Comparison of ENCODE assay signal across 23 cellular contexts in genomic region chr2:119719261-119719627, GRCh38. TPM values are rescaled to one million over a fixed set of nuclear protein-coding genes. Genes with fewer than 3 reads are reported as not detected.
DNase-seq lines count a peak whose midpoint lies in the region; ATAC-seq and TF ChIP-seq lines count a peak whose summit lies in the region.
"Had no signal": no experiment of that assay in that cellular context is flagged by ENCODE, and none has a peak within 500 bp of the region (broad histone marks: within the 10 kb centered on the region; RNA-seq: fewer than 3 reads in every experiment).

No MANE protein-coding gene starts in this region.

- H3K9me3 ChIP-seq in OCI-LY3 (ENCODE audit: insufficient read depth, low read length) (no peaks in the 10 kb centered on the region), transverse colon (no peaks in the 10 kb centered on the region)
- H3K9me3 ChIP-seq: BE2C had no signal

- intact Hi-C loops in transverse colon (cut with DNase I; ENCODE audit: low total_unique reads), result no loop called here

- H3K79me2 ChIP-seq in GM23338 (replicated peaks; ENCODE audit: insufficient read depth) (no peaks in the 10 kb centered on the region), OCI-LY3 (ENCODE audit: low read length) (no peaks in the 10 kb centered on the region)

- no peak overlapping the region for H3K9ac ChIP-seq in OCI-LY3 (ENCODE audit: low read length)
- H3K9ac ChIP-seq: GM23248 had no signal

- peak; percentile 14 to 23 for DNase-seq in activated T-cell treated with anti-CD3 and anti-CD28 coated beads, Interleukin-2, amount 50 U/mL, for 72 hours
- DNase-seq in activated T-cell treated with anti-CD3 and anti-CD28 coated beads for 4 hours (no peak), GM23338 (ENCODE audit: low spot score) (no peak), transverse colon (no peak)
- DNase-seq in natural killer cell treated with Interleukin-12 subunit alpha and Interleukin-12 subunit beta and Interleukin-15 and Interleukin-18, amount 100 ng/mL, for 72 hours (ENCODE audit: low spot score), result peak; percentile 49
- DNase-seq: ACHN; BE2C; C1 segment of cervical spinal cord; CD4-positive, CD25-positive, alpha-beta regulatory T cell; CD8-positive, alpha-beta memory T cell; COR-L47; DMS 273 treated with DMSO at 0.1 percent for 48 hours; DMS53; DND-41; EL; GM23248; HCEC 1CT; IMR-90 had no signal

- H3K4me2 ChIP-seq in GM23338 (no peak overlapping the region), OCI-LY3 (ENCODE audit: low read length) (peak overlapping the region; percentile 78; the same call in 1 of the 2 replicates)

- TF ChIP-seq CTCF in GM23338 (conservative IDR thresholded peaks at IDR 0.05; ENCODE audit: low read depth in 2 of 2) (no peak), OCI-LY3 (IDR thresholded peaks at IDR 0.05; ENCODE audit: low read depth, low read length) (no peak), transverse colon (IDR thresholded peaks at IDR 0.05) (no peak)

- H3K27me3 ChIP-seq in GM23338 (ENCODE audit: insufficient read depth) (no peaks in the 10 kb centered on the region), OCI-LY3 (ENCODE audit: low read depth, low read length) (no peaks in the 10 kb centered on the region), transverse colon (no peaks in the 10 kb centered on the region)
- H3K27me3 ChIP-seq: BE2C had no signal

- H3K27ac ChIP-seq in GM23338 (ENCODE audit: low read depth) (no peak overlapping the region), OCI-LY3 (ENCODE audit: low read length) (no peak overlapping the region), transverse colon (no peak overlapping the region)
- H3K27ac ChIP-seq: GM23248, HL-60 had no signal

- no peaks in the 10 kb centered on the region for H3K36me3 Mint-ChIP-seq in activated T-cell treated with anti-CD3 and anti-CD28 coated beads, Interleukin-2, amount 50 U/mL, for 72 hours (ENCODE audit: insufficient read depth in 2 of 2)
- H3K36me3 Mint-ChIP-seq in GM23338 (ENCODE audit: low read depth), result 0 out of 3 replicates have a peak, but pooled peaks cover 3% of the 10 kb centered on the region
- H3K36me3 Mint-ChIP-seq in natural killer cell treated with Interleukin-12 subunit alpha and Interleukin-12 subunit beta and Interleukin-15 and Interleukin-18, amount 100 ng/mL, for 72 hours, result no peaks in the 10 kb centered on the region

- WGBS in transverse colon (ENCODE audit: low coverage in 1 of 2), 2 donors, result 78% methylated on average over 3 of the region's 3 CpGs; no CpG with 5 or more reads in 1 of the 2 donors

- peak; percentile 34 to 66 for ATAC-seq in activated T-cell treated with anti-CD3 and anti-CD28 coated beads, Interleukin-2, amount 50 U/mL, for 72 hours (replicated peaks in 1 of 2)
- ATAC-seq in GM23338 (no peak), HG03196 (IDR thresholded peaks at IDR 0.05; ENCODE audit: unreplicated experiment) (no peak), GM18517 (IDR thresholded peaks at IDR 0.05; ENCODE audit: unreplicated experiment) (no peak)
- peak in 1 of 2 donors; percentile 52 for ATAC-seq in natural killer cell treated with Interleukin-12 subunit alpha and Interleukin-12 subunit beta and Interleukin-15 and Interleukin-18, amount 100 ng/mL, for 72 hours
- ATAC-seq: GM12878 had no signal

- peak overlapping the region; percentile 94; the same call in 1 of the 2 replicates for H2AFZ ChIP-seq in GM23338
- H2AFZ ChIP-seq in OCI-LY3 (ENCODE audit: low read depth, low read length), result peak overlapping the region; percentile 83
- H2AFZ ChIP-seq: GM23248 had no signal

- H3K36me3 ChIP-seq in GM23338 (ENCODE audit: insufficient read depth) (no peaks in the 10 kb centered on the region), OCI-LY3 (replicated peaks; ENCODE audit: low read depth, low read length) (no peaks in the 10 kb centered on the region), transverse colon (no peaks in the 10 kb centered on the region)
- H3K36me3 ChIP-seq: BE2C had no signal

- H3K4me1 ChIP-seq in GM23338 (ENCODE audit: insufficient read depth), result peaks cover 7% of the 10 kb centered on the region; the same call in 1 of the 2 replicates
- H3K4me1 ChIP-seq in OCI-LY3 (ENCODE audit: low read length), result peaks cover 14% of the 10 kb centered on the region
- H3K4me1 ChIP-seq in transverse colon, result no peaks in the 10 kb centered on the region
- H3K4me1 ChIP-seq: BE2C had no signal

- no peak overlapping the region for H3K4me3 ChIP-seq in GM23338
- H3K4me3 ChIP-seq in OCI-LY3 (ENCODE audit: low read length), result no peak overlapping the region
- H3K4me3 ChIP-seq in transverse colon, result no peak overlapping the region
- H3K4me3 ChIP-seq: GM12878, GM23248 had no signal

- no peaks in the 10 kb centered on the region for H3K27me3 Mint-ChIP-seq in activated T-cell treated with anti-CD3 and anti-CD28 coated beads, Interleukin-2, amount 50 U/mL, for 72 hours (ENCODE audit: low read depth)
- peaks cover 10% of the 10 kb centered on the region for H3K27me3 Mint-ChIP-seq in GM23338 (ENCODE audit: insufficient read depth, low read depth, poor library complexity)
- peaks cover 3 to 4% of the 10 kb centered on the region in 2 donors for H3K27me3 Mint-ChIP-seq in natural killer cell treated with Interleukin-12 subunit alpha and Interleukin-12 subunit beta and Interleukin-15 and Interleukin-18, amount 100 ng/mL, for 72 hours

- H3K9me2 ChIP-seq in GM23338 (ENCODE audit: insufficient read depth), result no peaks in the 10 kb centered on the region

- H3K4me1 Mint-ChIP-seq in activated T-cell treated with anti-CD3 and anti-CD28 coated beads, Interleukin-2, amount 50 U/mL, for 72 hours (ENCODE audit: low read depth), result peaks cover 44% of the 10 kb centered on the region
- H3K4me1 Mint-ChIP-seq in GM23338, result peaks cover 10% of the 10 kb centered on the region
- H3K4me1 Mint-ChIP-seq in natural killer cell treated with Interleukin-12 subunit alpha and Interleukin-12 subunit beta and Interleukin-15 and Interleukin-18, amount 100 ng/mL, for 72 hours (ENCODE audit: low read depth in 2 of 2), result peaks cover 8% of the 10 kb centered on the region in 2 donors

- no peak for TF ChIP-seq EP300 in transverse colon (IDR thresholded peaks at IDR 0.05; ENCODE audit: low read depth)

- H3K4me3 Mint-ChIP-seq in activated T-cell treated with anti-CD3 and anti-CD28 coated beads, Interleukin-2, amount 50 U/mL, for 72 hours, result peak overlapping the region; percentile 21 to 49
- no peak overlapping the region for H3K4me3 Mint-ChIP-seq in GM23338
- H3K4me3 Mint-ChIP-seq in natural killer cell treated with Interleukin-12 subunit alpha and Interleukin-12 subunit beta and Interleukin-15 and Interleukin-18, amount 100 ng/mL, for 72 hours, result peak overlapping the region; percentile 23
- H3K4me3 Mint-ChIP-seq: CD8-positive, alpha-beta memory T cell had no signal

- H4K20me1 ChIP-seq in GM23338 (replicated peaks; ENCODE audit: insufficient read depth), result no peaks in the 10 kb centered on the region
- no peaks in the 10 kb centered on the region for H4K20me1 ChIP-seq in OCI-LY3 (ENCODE audit: insufficient read depth, low read length)

- in situ Hi-C loops in transverse colon (cut with MboI; ENCODE audit: low pct_ligation_motif_present in 1 of 4, low pct_unique_long_range_greater_than_20kb in 1 of 4, low sequenced_read_pairs in 3 of 4), result no loop called here

- peak overlapping the region; percentile 16 for H3K27ac Mint-ChIP-seq in activated T-cell treated with anti-CD3 and anti-CD28 coated beads, Interleukin-2, amount 50 U/mL, for 72 hours
- no peak overlapping the region for H3K27ac Mint-ChIP-seq in GM23338
- H3K27ac Mint-ChIP-seq in natural killer cell treated with Interleukin-12 subunit alpha and Interleukin-12 subunit beta and Interleukin-15 and Interleukin-18, amount 100 ng/mL, for 72 hours, result peak overlapping the region in 1 of 2 donors; percentile 17

- no peaks in the 10 kb centered on the region for H3K9me3 Mint-ChIP-seq in activated T-cell treated with anti-CD3 and anti-CD28 coated beads, Interleukin-2, amount 50 U/mL, for 72 hours
- peaks cover 9% of the 10 kb centered on the region; the same call in 2 of the 3 replicates for H3K9me3 Mint-ChIP-seq in GM23338
- no peaks in the 10 kb centered on the region for H3K9me3 Mint-ChIP-seq in natural killer cell treated with Interleukin-12 subunit alpha and Interleukin-12 subunit beta and Interleukin-15 and Interleukin-18, amount 100 ng/mL, for 72 hours

- no peaks in the 10 kb centered on the region for H3F3A ChIP-seq in GM23338 (replicated peaks; ENCODE audit: low read depth)

- TF ChIP-seq POLR2A in transverse colon (IDR thresholded peaks at IDR 0.05), result no peak

TF ChIP-seq in GM23338, 12 proteins besides CTCF, POLR2A, EP300 and RAD21 (continues in another document):
- no peak for TF ChIP-seq EZH2 (IDR thresholded peaks at IDR 0.05; ENCODE audit: low read depth, unreplicated experiment)

RNA-seq across cellular contexts. Expression of gene TMEM177, which starts 40.2 kb away (rescaled TPM):
- total RNA-seq in activated T-cell treated with anti-CD3 and anti-CD28 coated beads, Interleukin-2, amount 50 U/mL, for 72 hours, result 10 to 100 TPM in 1 of 2 donors, 1 to 10 TPM in 1; 6.8 to 11.0 TPM
- total RNA-seq in GM23338 (2014; rRNA removed; shearing (Covaris generic)), result 52.0 and 58.7 TPM in 2 replicates
- 45.1 and 50.5 TPM in 2 replicates for polyA plus RNA-seq in GM23338 (2016; fragmentation: Nextera tagmentation; extraction: Ambion mirVana)
- total RNA-seq in natural killer cell treated with Interleukin-12 subunit alpha and Interleukin-12 subunit beta and Interleukin-15 and Interleukin-18, amount 100 ng/mL, for 72 hours, result 10 to 100 TPM in 1 of 2 donors, 1 to 10 TPM in 1; 8.9 to 14.7 TPM
- total RNA-seq in transverse colon, result 10 to 100 TPM; 16.8 to 99.1 (median 23.1) TPM

RNA-seq across cellular contexts. Expression of gene PTPN4, which starts 40.5 kb away (rescaled TPM):
- 10 to 100 TPM; 38.0 to 46.5 TPM for total RNA-seq in activated T-cell treated with anti-CD3 and anti-CD28 coated beads, Interleukin-2, amount 50 U/mL, for 72 hours
- 89.4 and 90.4 TPM in 2 replicates for total RNA-seq in GM23338 (2014; rRNA removed; shearing (Covaris generic))
- polyA plus RNA-seq in GM23338 (2016; fragmentation: Nextera tagmentation; extraction: Ambion mirVana), result 25.1 and 41.6 TPM in 2 replicates
- total RNA-seq in natural killer cell treated with Interleukin-12 subunit alpha and Interleukin-12 subunit beta and Interleukin-15 and Interleukin-18, amount 100 ng/mL, for 72 hours, result 10 to 100 TPM; 56.5 to 80.8 TPM
- total RNA-seq in transverse colon, result 10 to 100 TPM; 18.7 to 46.6 (median 25.8) TPM

Comparison
In these comparisons a context has a peak if more than half of its experiments do, and no peak if none do; other contexts are left out.
1. DNase-seq: peak in activated T-cell treated with anti-CD3 and anti-CD28 coated beads, Interleukin-2, amount 50 U/mL, for 72 hours (2 of 2) and natural killer cell treated with Interleukin-12 subunit alpha and Interleukin-12 subunit beta and Interleukin-15 and Interleukin-18, amount 100 ng/mL, for 72 hours (single experiment); none in activated T-cell treated with anti-CD3 and anti-CD28 coated beads for 4 hours (single experiment), GM23338 (single experiment) and transverse colon (single experiment).
2. ATAC-seq: peak in activated T-cell treated with anti-CD3 and anti-CD28 coated beads, Interleukin-2, amount 50 U/mL, for 72 hours (2 of 2); none in GM23338 (single experiment), HG03196 (single experiment) and GM18517 (single experiment).